ENCODE assay signal across 21 cellular contexts in the genomic region with DNA sequence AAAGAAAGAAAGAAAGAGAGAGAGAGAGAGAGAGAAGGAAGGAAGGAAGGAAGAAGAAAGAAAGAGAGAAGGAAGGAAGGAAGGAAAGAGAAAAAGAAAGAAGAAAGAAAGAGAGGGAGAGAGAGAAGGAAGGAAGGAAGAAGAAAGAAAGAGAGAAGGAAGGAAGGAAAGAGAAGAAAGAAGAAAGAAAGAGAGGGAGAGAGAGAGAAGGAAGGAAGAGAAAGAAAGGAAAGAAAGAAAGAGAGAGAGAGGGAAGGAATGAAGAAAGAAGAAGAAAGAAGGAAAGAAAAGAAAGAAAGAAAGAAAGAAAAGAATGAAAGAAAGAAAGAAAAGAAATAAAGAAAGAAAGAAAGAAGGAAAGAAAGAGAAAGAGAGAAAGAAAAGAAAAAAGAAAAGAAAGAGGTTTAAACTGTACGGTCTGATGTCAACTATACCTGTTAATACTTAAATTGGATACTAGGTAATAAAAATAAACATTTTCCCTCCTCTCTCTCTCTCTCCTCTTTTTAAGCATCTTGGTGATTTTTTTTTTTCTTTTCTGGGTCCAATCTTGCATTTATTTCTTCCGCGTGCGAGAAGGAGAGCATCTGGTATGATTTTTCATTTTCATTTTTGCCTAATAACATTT.
DNase-seq lines count a peak whose midpoint lies in the region; ATAC-seq and TF ChIP-seq lines count a peak whose summit lies in the region.
"Had no signal": no experiment of that assay in that cellular context is flagged by ENCODE, and none has a peak within 500 bp of the region (broad histone marks: within the 10 kb centered on the region; RNA-seq: fewer than 3 reads in every experiment).

No MANE protein-coding gene starts in this region.

- no peaks in the 10 kb centered on the region for H3K9me3 Mint-ChIP-seq in activated CD8-positive, alpha-beta T cell treated with anti-CD3 and anti-CD28 coated beads for 36 hours
- H3K9me3 Mint-ChIP-seq in activated CD8-positive, alpha-beta T cell treated with anti-CD3 and anti-CD28 coated beads, Interleukin-2, amount 10 ng/mL, durations not matched to agents 7 days and 5 days (ENCODE audit: insufficient read depth): no peaks in the 10 kb centered on the region
- peaks cover 0 to 9% of the 10 kb centered on the region in 2 experiments; a peak in 1 of 5 replicates for H3K9me3 Mint-ChIP-seq in H9
- H3K9me3 Mint-ChIP-seq in WTC11: no peaks in the 10 kb centered on the region
- peaks cover 10% of the 10 kb centered on the region for H3K9me3 Mint-ChIP-seq in nephron progenitor cell

- H4K8ac ChIP-seq in H9 (replicated peaks; ENCODE audit: insufficient read length, low read depth, low read length): no peak overlapping the region

- H2BK15ac ChIP-seq in H9 (ENCODE audit: low read depth, low read length): no peak overlapping the region

- H3K9me3 ChIP-seq in H9 (ENCODE audit: control insufficient read depth, low read depth, low read length) (no peaks in the 10 kb centered on the region), hepatocyte (ENCODE audit: low read depth) (no peaks in the 10 kb centered on the region)
- H3K9me3 ChIP-seq: BE2C had no signal

- no peak overlapping the region for H2AFZ ChIP-seq in H9 (ENCODE audit: low read length)
- no peak overlapping the region for H2AFZ ChIP-seq in hepatocyte
- H2AFZ ChIP-seq: GM23248 had no signal

- H2AK5ac ChIP-seq in H9 (ENCODE audit: insufficient read length, low read length): no peak overlapping the region

- ATAC-seq in activated CD8-positive, alpha-beta T cell treated with anti-CD3 and anti-CD28 coated beads for 36 hours: no peak
- no peak for ATAC-seq in activated CD8-positive, alpha-beta T cell treated with anti-CD3 and anti-CD28 coated beads, Interleukin-2, amount 10 ng/mL, durations not matched to agents 7 days and 5 days
- ATAC-seq in WTC11 (no peak), HG02970 (IDR thresholded peaks at IDR 0.05; ENCODE audit: low FRiP score, unreplicated experiment) (no peak)

- H3K56ac ChIP-seq in H9 (ENCODE audit: insufficient read length, low read depth, low read length): no peak overlapping the region

- H3K27me3 Mint-ChIP-seq in activated CD8-positive, alpha-beta T cell treated with anti-CD3 and anti-CD28 coated beads for 36 hours: peaks cover 14% of the 10 kb centered on the region
- H3K27me3 Mint-ChIP-seq in activated CD8-positive, alpha-beta T cell treated with anti-CD3 and anti-CD28 coated beads, Interleukin-2, amount 10 ng/mL, durations not matched to agents 7 days and 5 days (ENCODE audit: low read depth): no peaks in the 10 kb centered on the region
- H3K27me3 Mint-ChIP-seq in H9 (ENCODE audit: low read depth) (no peaks in the 10 kb centered on the region; the same call in 1 of the 2 replicates), WTC11 (ENCODE audit: low read depth) (no peaks in the 10 kb centered on the region), nephron progenitor cell (ENCODE audit: low read depth, poor library complexity) (peaks cover 51% of the 10 kb centered on the region)

- H3K23ac ChIP-seq in H9 (ENCODE audit: insufficient read length, low read depth, low read length): no peak overlapping the region

- POLR2A ChIA-PET in activated CD8-positive, alpha-beta T cell treated with anti-CD3 and anti-CD28 coated beads for 36 hours (lab: Charles Lee): no interaction called here
- POLR2A ChIA-PET in activated CD8-positive, alpha-beta T cell treated with anti-CD3 and anti-CD28 coated beads, Interleukin-2, amount 10 ng/mL, durations not matched to agents 7 days and 5 days (lab: Charles Lee): no interaction called here
- POLR2A ChIA-PET in WTC11 (lab: Charles Lee): no interaction called here

- H3K4ac ChIP-seq in H9 (ENCODE audit: low read depth, low read length): no peak overlapping the region

- H3K27ac ChIP-seq in H9 (ENCODE audit: insufficient read length, low read depth, low read length): no peak overlapping the region
- H3K27ac ChIP-seq in hepatocyte: no peak overlapping the region
- H3K27ac ChIP-seq: GM23248 had no signal

- no peak overlapping the region for H3T11ph ChIP-seq in H9 (ENCODE audit: low read length)

- H3K27me3 ChIP-seq in H9 (ENCODE audit: insufficient read depth, low read length): no peaks in the 10 kb centered on the region
- peaks cover 4% of the 10 kb centered on the region for H3K27me3 ChIP-seq in hepatocyte
- H3K27me3 ChIP-seq: BE2C had no signal

- CTCF ChIA-PET in activated CD8-positive, alpha-beta T cell treated with anti-CD3 and anti-CD28 coated beads for 36 hours (lab: Charles Lee): no interaction called here
- CTCF ChIA-PET in activated CD8-positive, alpha-beta T cell treated with anti-CD3 and anti-CD28 coated beads, Interleukin-2, amount 10 ng/mL, durations not matched to agents 7 days and 5 days (lab: Charles Lee): no interaction called here
- CTCF ChIA-PET in WTC11 (lab: Charles Lee): no interaction called here

- no peak overlapping the region for H3K27ac Mint-ChIP-seq in activated CD8-positive, alpha-beta T cell treated with anti-CD3 and anti-CD28 coated beads for 36 hours
- no peak overlapping the region for H3K27ac Mint-ChIP-seq in activated CD8-positive, alpha-beta T cell treated with anti-CD3 and anti-CD28 coated beads, Interleukin-2, amount 10 ng/mL, durations not matched to agents 7 days and 5 days
- H3K27ac Mint-ChIP-seq in H9 (peak overlapping the region in 2 of 3 experiments; percentile 49 to 82; a peak in 1 of 7 replicates), WTC11 (peak overlapping the region; percentile 37; the same call in 1 of the 2 replicates), nephron progenitor cell (peak overlapping the region; percentile 4)
- H3K27ac Mint-ChIP-seq: CD4-positive, CD25-positive, alpha-beta regulatory T cell; CD8-positive, alpha-beta memory T cell had no signal

- H3K14ac ChIP-seq in H9 (ENCODE audit: insufficient read depth, low read length): no peak overlapping the region

- no peaks in the 10 kb centered on the region for H3K36me3 ChIP-seq in hepatocyte (replicated peaks; ENCODE audit: insufficient read depth, low read depth)
- H3K36me3 ChIP-seq: BE2C had no signal

- no peaks in the 10 kb centered on the region for H3K36me3 Mint-ChIP-seq in activated CD8-positive, alpha-beta T cell treated with anti-CD3 and anti-CD28 coated beads for 36 hours (ENCODE audit: low read depth)
- no peaks in the 10 kb centered on the region for H3K36me3 Mint-ChIP-seq in activated CD8-positive, alpha-beta T cell treated with anti-CD3 and anti-CD28 coated beads, Interleukin-2, amount 10 ng/mL, durations not matched to agents 7 days and 5 days (ENCODE audit: low read depth)
- H3K36me3 Mint-ChIP-seq in H9 (ENCODE audit: insufficient read depth in 1 of 3, low read depth in 3 of 3) (peaks cover 0 to 4% (median 0%) of the 10 kb centered on the region in 3 experiments; a peak in 1 of 7 replicates), WTC11 (no peaks in the 10 kb centered on the region), nephron progenitor cell (ENCODE audit: low read depth) (no peaks in the 10 kb centered on the region)
- H3K36me3 Mint-ChIP-seq: CD4-positive, CD25-positive, alpha-beta regulatory T cell had no signal

- no peak overlapping the region for H3K9ac ChIP-seq in H9 (ENCODE audit: extremely low read depth, insufficient read length, low read length)
- H3K9ac ChIP-seq: GM23248 had no signal

- WGBS in H9 (ENCODE audit: extremely low coverage, insufficient read length, low lambda C conversion rate): no CpG with 5 or more reads among the region's 4 CpGs
- WGBS in hepatocyte (ENCODE audit: low lambda C conversion rate, missing lambda C conversion rate): 63% methylated on average over 4 of the region's 4 CpGs

- H3K4me1 ChIP-seq in H9 (ENCODE audit: insufficient read depth, low read length) (no peaks in the 10 kb centered on the region), hepatocyte (ENCODE audit: insufficient read depth) (peaks cover 5% of the 10 kb centered on the region)
- H3K4me1 ChIP-seq: BE2C had no signal

- no peaks in the 10 kb centered on the region for H3K9me2 ChIP-seq in hepatocyte (replicated peaks; ENCODE audit: insufficient read depth)

- H2BK5ac ChIP-seq in H9 (ENCODE audit: insufficient read length, low read length): no peak overlapping the region

- H3K79me2 ChIP-seq in H9 (ENCODE audit: insufficient read depth, low read length): no peaks in the 10 kb centered on the region
- H3K79me2 ChIP-seq in hepatocyte: no peaks in the 10 kb centered on the region

- no peak for DNase-seq in activated CD8-positive, alpha-beta T cell treated with anti-CD3 and anti-CD28 coated beads for 36 hours
- DNase-seq in activated CD8-positive, alpha-beta T cell treated with anti-CD3 and anti-CD28 coated beads, Interleukin-2, amount 10 ng/mL, durations not matched to agents 7 days and 5 days: no peak
- DNase-seq in H9 (no peak), WTC11 (ENCODE audit: low spot score) (no peak), nephron progenitor cell (no peak), NCI-H748 treated with DMSO at 0.1 percent for 48 hours (lab: John Stamatoyannopoulos, UW) (no peak), hepatocyte (ENCODE audit: low spot score) (no peak)
- DNase-seq: 8988T; BE2C; C1 segment of cervical spinal cord; CD4-positive, CD25-positive, alpha-beta regulatory T cell; CD8-positive, alpha-beta memory T cell; COR-L47; DMS 273 treated with DMSO at 0.1 percent for 48 hours; DMS53; DND-41; GM23248; HCEC 1CT; IMR-90; KBM-7 had no signal

- H3K4me1 Mint-ChIP-seq in activated CD8-positive, alpha-beta T cell treated with anti-CD3 and anti-CD28 coated beads for 36 hours (ENCODE audit: low read depth): no peaks in the 10 kb centered on the region
- no peaks in the 10 kb centered on the region for H3K4me1 Mint-ChIP-seq in activated CD8-positive, alpha-beta T cell treated with anti-CD3 and anti-CD28 coated beads, Interleukin-2, amount 10 ng/mL, durations not matched to agents 7 days and 5 days (ENCODE audit: low read depth)
- H3K4me1 Mint-ChIP-seq in H9 (peaks cover 5 to 10% of the 10 kb centered on the region in 2 experiments), WTC11 (peaks cover 9% of the 10 kb centered on the region), nephron progenitor cell (peaks cover 16% of the 10 kb centered on the region)
- H3K4me1 Mint-ChIP-seq: CD8-positive, alpha-beta memory T cell had no signal

- H3K4me3 ChIP-seq in hepatocyte: no peak overlapping the region
- H3K4me3 ChIP-seq: GM23248 had no signal

- no peak overlapping the region for H2BK120ac ChIP-seq in H9 (ENCODE audit: low read depth, low read length, poor library complexity, severe bottlenecking)

- H4K20me1 ChIP-seq in H9 (ENCODE audit: control insufficient read depth, insufficient read depth, insufficient read length) (no peaks in the 10 kb centered on the region), hepatocyte (ENCODE audit: insufficient read depth, poor library complexity, severe bottlenecking) (no peaks in the 10 kb centered on the region)

- intact Hi-C loops in activated CD8-positive, alpha-beta T cell treated with anti-CD3 and anti-CD28 coated beads for 36 hours (cut with micrococcal nuclease): no loop called here

- no peak overlapping the region for H3K18ac ChIP-seq in H9 (ENCODE audit: insufficient read length, low read depth, low read length)

- no peak overlapping the region for H2BK12ac ChIP-seq in H9 (ENCODE audit: insufficient read length, low read depth, low read length)

- H3K23me2 ChIP-seq in H9 (ENCODE audit: insufficient read length, low read depth, low read length, poor library complexity, severe bottlenecking): no peaks in the 10 kb centered on the region

- no peak overlapping the region for H3K4me3 Mint-ChIP-seq in activated CD8-positive, alpha-beta T cell treated with anti-CD3 and anti-CD28 coated beads for 36 hours
- H3K4me3 Mint-ChIP-seq in activated CD8-positive, alpha-beta T cell treated with anti-CD3 and anti-CD28 coated beads, Interleukin-2, amount 10 ng/mL, durations not matched to agents 7 days and 5 days: no peak overlapping the region
- H3K4me3 Mint-ChIP-seq in H9 (no peak overlapping the region), WTC11 (no peak overlapping the region), nephron progenitor cell (no peak overlapping the region)
- H3K4me3 Mint-ChIP-seq: CD4-positive, CD25-positive, alpha-beta regulatory T cell; CD8-positive, alpha-beta memory T cell had no signal

- H3K4me2 ChIP-seq in H9 (ENCODE audit: insufficient read depth, insufficient read length, low read length): no peak overlapping the region
- H3K4me2 ChIP-seq in hepatocyte: no peak overlapping the region

- no peak overlapping the region for H4K5ac ChIP-seq in H9 (ENCODE audit: insufficient read length, low read depth, low read length)

- no peak overlapping the region for H2BK20ac ChIP-seq in H9 (ENCODE audit: low read depth, low read length, poor library complexity, severe bottlenecking)

- H4K91ac ChIP-seq in H9 (ENCODE audit: insufficient read length, low read depth, low read length): no peak overlapping the region

- no peaks in the 10 kb centered on the region for H3K79me1 ChIP-seq in H9 (ENCODE audit: insufficient read depth, low read depth, low read length, poor library complexity, severe bottlenecking)

- TF ChIP-seq CTCF in activated CD8-positive, alpha-beta T cell treated with anti-CD3 and anti-CD28 coated beads for 36 hours (IDR thresholded peaks at IDR 0.05): peak; percentile 10
- TF ChIP-seq CTCF in H9 (conservative IDR thresholded peaks at IDR 0.05): no peak
- TF ChIP-seq CTCF in WTC11 (IDR thresholded peaks at IDR 0.05): no peak
- no peak for TF ChIP-seq CTCF in nephron progenitor cell (IDR thresholded peaks at IDR 0.05)
- TF ChIP-seq CTCF in hepatocyte (IDR thresholded peaks at IDR 0.05; ENCODE audit: poor library complexity): no peak

Comparison
In these comparisons a context has a peak if more than half of its experiments do, and no peak if none do; other contexts are left out.
1. H3K27ac Mint-ChIP-seq: peak in H9 (2 of 3), WTC11 (single experiment) and nephron progenitor cell (single experiment); none in activated CD8-positive, alpha-beta T cell treated with anti-CD3 and anti-CD28 coated beads for 36 hours (single experiment) and activated CD8-positive, alpha-beta T cell treated with anti-CD3 and anti-CD28 coated beads, Interleukin-2, amount 10 ng/mL, durations not matched to agents 7 days and 5 days (single experiment).